Comparison of ENCODE assay signal across 30 cellular contexts in genomic region chr5:7317751-7318150, GRCh38.
"Had no signal": no experiment of that assay in that cellular context is flagged by ENCODE, and none has a peak within 500 bp of the region (broad histone marks: within the 10 kb centered on the region; RNA-seq: fewer than 3 reads in every experiment).

No MANE protein-coding gene starts in this region.

- H3K9me3 Mint-ChIP-seq: activated CD8-positive, alpha-beta T cell treated with anti-CD3 and anti-CD28 coated beads for 36 hours; activated naive CD4-positive, alpha-beta T cell treated with anti-CD3 and anti-CD28 coated beads, Interleukin-2, amount 50 U/mL, for 24 hours; activated naive CD8-positive, alpha-beta T cell treated with anti-CD3 and anti-CD28 coated beads, Interleukin-2, amount 50 U/mL, for 24 hours; activated T-helper 2 cell treated with anti-CD3 and anti-CD28 coated beads, Interferon-gamma antibody, Interleukin-2, Interleukin-4, amounts not matched to agents 10 μg/mL and 5 μg/mL and 100 μg/mL, durations not matched to agents 14 hours and 24 hours and 36 hours; neural crest cell had no signal

- H3K27me3 ChIP-seq: breast epithelium, pancreas, sigmoid colon, suprapubic skin, tibial artery, upper lobe of right lung had no signal

- H3K4me2 ChIP-seq: smooth muscle cell had no signal

- H3K27ac Mint-ChIP-seq: activated CD8-positive, alpha-beta T cell treated with anti-CD3 and anti-CD28 coated beads for 36 hours; activated naive CD4-positive, alpha-beta T cell treated with anti-CD3 and anti-CD28 coated beads, Interleukin-2, amount 50 U/mL, for 24 hours; activated naive CD8-positive, alpha-beta T cell treated with anti-CD3 and anti-CD28 coated beads, Interleukin-2, amount 50 U/mL, for 24 hours; activated T-helper 2 cell treated with anti-CD3 and anti-CD28 coated beads, Interferon-gamma antibody, Interleukin-2, Interleukin-4, amounts not matched to agents 10 μg/mL and 5 μg/mL and 100 μg/mL, durations not matched to agents 14 hours and 24 hours and 36 hours; naive thymus-derived CD8-positive, alpha-beta T cell had no signal

- H3K36me3 ChIP-seq: breast epithelium, lower lobe of right lung, pancreas, prostate gland, sigmoid colon, suprapubic skin, tibial artery, upper lobe of right lung, WERI-Rb-1 had no signal

- H3K4me1 Mint-ChIP-seq: activated naive CD4-positive, alpha-beta T cell treated with anti-CD3 and anti-CD28 coated beads, Interleukin-2, amount 50 U/mL, for 24 hours; activated naive CD8-positive, alpha-beta T cell treated with anti-CD3 and anti-CD28 coated beads, Interleukin-2, amount 50 U/mL, for 24 hours; naive thymus-derived CD8-positive, alpha-beta T cell had no signal

- H3K9me3 ChIP-seq: breast epithelium, lower lobe of right lung, pancreas, prostate gland, sigmoid colon, suprapubic skin, tibial artery, upper lobe of right lung had no signal

- H3K27me3 Mint-ChIP-seq: activated CD8-positive, alpha-beta T cell treated with anti-CD3 and anti-CD28 coated beads for 36 hours had no signal

- H3K4me3 ChIP-seq: breast epithelium, lower lobe of right lung, pancreas, prostate gland, sigmoid colon, smooth muscle cell, suprapubic skin, tibial artery, upper lobe of right lung had no signal

- DNase-seq: activated CD4-positive, alpha-beta T cell treated with anti-CD3 and anti-CD28 coated beads, Interleukin-2, amount 50 U/mL, for 1 hour; activated CD8-positive, alpha-beta T cell treated with anti-CD3 and anti-CD28 coated beads for 36 hours; activated naive CD8-positive, alpha-beta T cell treated with anti-CD3 and anti-CD28 coated beads, Interleukin-2, amount 50 U/mL, for 24 hours; activated T-cell treated with anti-CD3 and anti-CD28 coated beads, Interleukin-2, amount 50 U/mL, for 48 hours; amygdala; central memory CD4-positive, alpha-beta T cell; kidney glomerular epithelial cell; lower lobe of right lung; mesenchymal stem cell; naive thymus-derived CD8-positive, alpha-beta T cell; nucleus accumbens; pancreas; sigmoid colon; stimulated activated CD4-positive, alpha-beta T cell treated with anti-CD3 and anti-CD28 coated beads, Interleukin-2, amount 100 ng/mL, for 24 hours; stimulated activated naive CD4-positive, alpha-beta T cell; T-helper 9 cell; tibial artery; upper lobe of right lung; WERI-Rb-1 had no signal

- H3K4me1 ChIP-seq: breast epithelium, lower lobe of right lung, pancreas, prostate gland, tibial artery, upper lobe of right lung had no signal

- ATAC-seq: activated CD8-positive, alpha-beta T cell treated with anti-CD3 and anti-CD28 coated beads for 36 hours; activated naive CD8-positive, alpha-beta T cell treated with anti-CD3 and anti-CD28 coated beads, Interleukin-2, amount 50 U/mL, for 24 hours; left lobe of liver; lower lobe of right lung; naive thymus-derived CD8-positive, alpha-beta T cell; pancreas; upper lobe of right lung had no signal

- FAIRE-seq: endothelial cell of umbilical vein, frontal cortex, pancreas, TTC549 had no signal

- H3K36me3 Mint-ChIP-seq: activated naive CD4-positive, alpha-beta T cell treated with anti-CD3 and anti-CD28 coated beads, Interleukin-2, amount 50 U/mL, for 24 hours; naive thymus-derived CD8-positive, alpha-beta T cell had no signal

- H3K4me3 Mint-ChIP-seq: activated CD8-positive, alpha-beta T cell treated with anti-CD3 and anti-CD28 coated beads for 36 hours; activated naive CD4-positive, alpha-beta T cell treated with anti-CD3 and anti-CD28 coated beads, Interleukin-2, amount 50 U/mL, for 24 hours; activated naive CD8-positive, alpha-beta T cell treated with anti-CD3 and anti-CD28 coated beads, Interleukin-2, amount 50 U/mL, for 24 hours; naive thymus-derived CD8-positive, alpha-beta T cell; neural crest cell had no signal

- H3K27ac ChIP-seq: breast epithelium, lower lobe of right lung, pancreas, prostate gland, sigmoid colon, suprapubic skin, tibial artery, upper lobe of right lung, WERI-Rb-1 had no signal
